ENCODE assay signal across 1 cellular context in the genomic region with DNA sequence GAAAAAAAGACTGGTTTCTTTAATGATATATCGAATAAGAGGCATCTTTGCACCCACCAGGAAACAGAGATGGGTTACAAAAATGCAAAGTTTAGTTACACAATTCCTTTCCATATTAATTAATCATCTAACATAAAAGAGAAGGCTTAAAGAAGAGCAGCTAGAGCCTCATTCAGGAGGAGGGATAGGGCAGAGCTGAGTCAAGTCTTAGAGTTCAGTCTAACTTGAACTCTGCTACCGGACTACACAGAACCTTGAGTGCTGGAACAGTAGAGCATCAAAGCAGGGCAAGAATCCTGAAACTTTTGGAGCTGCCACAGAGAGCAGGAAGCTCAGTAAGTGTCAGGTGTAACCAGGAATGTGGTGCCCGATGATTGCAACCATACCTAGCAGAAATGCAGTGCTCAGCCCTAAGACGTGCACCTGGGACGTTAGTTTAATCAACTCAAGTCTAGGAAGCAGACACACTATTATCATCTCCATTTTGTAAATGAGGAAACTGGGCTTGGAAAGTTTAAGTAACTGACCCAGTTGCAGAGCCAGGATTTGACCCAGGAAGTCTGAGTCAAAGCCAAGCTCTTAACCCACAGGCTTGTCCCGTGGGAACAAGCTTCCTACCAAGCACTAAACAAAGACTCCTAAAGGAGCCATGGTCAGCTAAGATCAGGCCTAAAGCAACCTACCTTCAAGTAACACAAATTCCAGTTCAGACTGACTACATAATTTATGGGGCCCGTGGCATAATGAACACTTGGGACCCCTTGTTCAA.
TF ChIP-seq lines count a peak whose summit lies in the region.

No MANE protein-coding gene starts in this region.

TF ChIP-seq in HepG2, 621 proteins besides CTCF, POLR2A, EP300 and RAD21 (continued from another document):
- TF ChIP-seq, protein P1, sequence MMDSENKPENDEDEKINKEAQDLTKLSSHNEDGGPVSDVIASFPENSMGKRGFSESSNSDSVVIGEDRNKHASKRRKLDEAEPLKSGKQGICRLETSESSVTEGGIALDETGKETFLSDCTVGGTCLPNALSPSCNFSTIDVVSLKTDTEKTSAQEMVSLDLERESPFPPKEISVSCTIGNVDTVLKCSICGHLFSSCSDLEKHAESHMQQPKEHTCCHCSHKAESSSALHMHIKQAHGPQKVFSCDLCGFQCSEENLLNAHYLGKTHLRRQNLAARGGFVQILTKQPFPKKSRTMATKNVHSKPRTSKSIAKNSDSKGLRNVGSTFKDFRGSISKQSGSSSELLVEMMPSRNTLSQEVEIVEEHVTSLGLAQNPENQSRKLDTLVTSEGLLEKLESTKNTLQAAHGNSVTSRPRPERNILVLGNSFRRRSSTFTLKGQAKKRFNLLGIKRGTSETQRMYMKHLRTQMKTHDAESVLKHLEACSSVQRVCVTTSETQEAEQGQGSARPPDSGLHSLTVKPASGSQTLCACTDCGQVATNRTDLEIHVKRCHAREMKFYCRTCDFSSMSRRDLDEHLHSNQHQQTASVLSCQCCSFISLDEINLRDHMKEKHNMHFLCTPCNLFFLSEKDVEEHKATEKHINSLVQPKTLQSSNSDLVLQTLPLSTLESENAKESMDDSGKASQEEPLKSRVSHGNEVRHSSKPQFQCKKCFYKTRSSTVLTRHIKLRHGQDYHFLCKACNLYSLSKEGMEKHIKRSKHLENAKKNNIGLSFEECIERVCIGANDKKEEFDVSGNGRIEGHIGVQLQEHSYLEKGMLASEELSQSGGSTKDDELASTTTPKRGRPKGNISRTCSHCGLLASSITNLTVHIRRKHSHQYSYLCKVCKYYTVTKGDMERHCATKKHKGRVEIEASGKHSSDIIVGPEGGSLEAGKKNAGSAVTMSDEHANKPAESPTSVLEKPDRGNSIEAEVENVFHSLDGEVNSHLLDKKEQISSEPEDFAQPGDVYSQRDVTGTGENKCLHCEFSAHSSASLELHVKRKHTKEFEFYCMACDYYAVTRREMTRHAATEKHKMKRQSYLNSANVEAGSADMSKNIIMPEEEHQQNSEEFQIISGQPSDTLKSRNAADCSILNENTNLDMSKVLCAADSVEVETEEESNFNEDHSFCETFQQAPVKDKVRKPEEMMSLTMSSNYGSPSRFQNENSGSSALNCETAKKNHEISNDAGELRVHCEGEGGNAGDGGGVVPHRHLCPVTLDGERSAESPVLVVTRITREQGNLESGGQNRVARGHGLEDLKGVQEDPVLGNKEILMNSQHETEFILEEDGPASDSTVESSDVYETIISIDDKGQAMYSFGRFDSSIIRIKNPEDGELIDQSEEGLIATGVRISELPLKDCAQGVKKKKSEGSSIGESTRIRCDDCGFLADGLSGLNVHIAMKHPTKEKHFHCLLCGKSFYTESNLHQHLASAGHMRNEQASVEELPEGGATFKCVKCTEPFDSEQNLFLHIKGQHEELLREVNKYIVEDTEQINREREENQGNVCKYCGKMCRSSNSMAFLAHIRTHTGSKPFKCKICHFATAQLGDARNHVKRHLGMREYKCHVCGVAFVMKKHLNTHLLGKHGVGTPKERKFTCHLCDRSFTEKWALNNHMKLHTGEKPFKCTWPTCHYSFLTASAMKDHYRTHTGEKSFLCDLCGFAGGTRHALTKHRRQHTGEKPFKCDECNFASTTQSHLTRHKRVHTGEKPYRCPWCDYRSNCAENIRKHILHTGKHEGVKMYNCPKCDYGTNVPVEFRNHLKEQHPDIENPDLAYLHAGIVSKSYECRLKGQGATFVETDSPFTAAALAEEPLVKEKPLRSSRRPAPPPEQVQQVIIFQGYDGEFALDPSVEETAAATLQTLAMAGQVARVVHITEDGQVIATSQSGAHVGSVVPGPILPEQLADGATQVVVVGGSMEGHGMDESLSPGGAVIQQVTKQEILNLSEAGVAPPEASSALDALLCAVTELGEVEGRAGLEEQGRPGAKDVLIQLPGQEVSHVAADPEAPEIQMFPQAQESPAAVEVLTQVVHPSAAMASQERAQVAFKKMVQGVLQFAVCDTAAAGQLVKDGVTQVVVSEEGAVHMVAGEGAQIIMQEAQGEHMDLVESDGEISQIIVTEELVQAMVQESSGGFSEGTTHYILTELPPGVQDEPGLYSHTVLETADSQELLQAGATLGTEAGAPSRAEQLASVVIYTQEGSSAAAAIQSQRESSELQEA (CRISPR knock-in tag; IDR thresholded peaks at IDR 0.05; ENCODE audit: not compliant biosample characterization): no peak
- TF ChIP-seq IRF2 (CRISPR knock-in tag; IDR thresholded peaks at IDR 0.05) (no peak), PTBP1 (IDR thresholded peaks at IDR 0.05; ENCODE audit: low read depth, low read length, poor library complexity, severe bottlenecking) (no peak), ZSCAN12 (CRISPR knock-in tag; IDR thresholded peaks at IDR 0.05) (no peak)
- TF ChIP-seq, protein P2, sequence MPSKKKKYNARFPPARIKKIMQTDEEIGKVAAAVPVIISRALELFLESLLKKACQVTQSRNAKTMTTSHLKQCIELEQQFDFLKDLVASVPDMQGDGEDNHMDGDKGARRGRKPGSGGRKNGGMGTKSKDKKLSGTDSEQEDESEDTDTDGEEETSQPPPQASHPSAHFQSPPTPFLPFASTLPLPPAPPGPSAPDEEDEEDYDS (CRISPR knock-in tag; IDR thresholded peaks at IDR 0.05): no peak
- TF ChIP-seq, protein P3, sequence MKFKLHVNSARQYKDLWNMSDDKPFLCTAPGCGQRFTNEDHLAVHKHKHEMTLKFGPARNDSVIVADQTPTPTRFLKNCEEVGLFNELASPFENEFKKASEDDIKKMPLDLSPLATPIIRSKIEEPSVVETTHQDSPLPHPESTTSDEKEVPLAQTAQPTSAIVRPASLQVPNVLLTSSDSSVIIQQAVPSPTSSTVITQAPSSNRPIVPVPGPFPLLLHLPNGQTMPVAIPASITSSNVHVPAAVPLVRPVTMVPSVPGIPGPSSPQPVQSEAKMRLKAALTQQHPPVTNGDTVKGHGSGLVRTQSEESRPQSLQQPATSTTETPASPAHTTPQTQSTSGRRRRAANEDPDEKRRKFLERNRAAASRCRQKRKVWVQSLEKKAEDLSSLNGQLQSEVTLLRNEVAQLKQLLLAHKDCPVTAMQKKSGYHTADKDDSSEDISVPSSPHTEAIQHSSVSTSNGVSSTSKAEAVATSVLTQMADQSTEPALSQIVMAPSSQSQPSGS (CRISPR knock-in tag; IDR thresholded peaks at IDR 0.05): no peak
- TF ChIP-seq, protein P4, sequence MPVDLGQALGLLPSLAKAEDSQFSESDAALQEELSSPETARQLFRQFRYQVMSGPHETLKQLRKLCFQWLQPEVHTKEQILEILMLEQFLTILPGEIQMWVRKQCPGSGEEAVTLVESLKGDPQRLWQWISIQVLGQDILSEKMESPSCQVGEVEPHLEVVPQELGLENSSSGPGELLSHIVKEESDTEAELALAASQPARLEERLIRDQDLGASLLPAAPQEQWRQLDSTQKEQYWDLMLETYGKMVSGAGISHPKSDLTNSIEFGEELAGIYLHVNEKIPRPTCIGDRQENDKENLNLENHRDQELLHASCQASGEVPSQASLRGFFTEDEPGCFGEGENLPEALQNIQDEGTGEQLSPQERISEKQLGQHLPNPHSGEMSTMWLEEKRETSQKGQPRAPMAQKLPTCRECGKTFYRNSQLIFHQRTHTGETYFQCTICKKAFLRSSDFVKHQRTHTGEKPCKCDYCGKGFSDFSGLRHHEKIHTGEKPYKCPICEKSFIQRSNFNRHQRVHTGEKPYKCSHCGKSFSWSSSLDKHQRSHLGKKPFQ (CRISPR knock-in tag; IDR thresholded peaks at IDR 0.05; ENCODE audit: insufficient replicate concordance): no peak
